In genomic region chr15:52710050-52710709, GRCh38 we compare ENCODE assay signal across 11 cellular contexts. TPM values are rescaled to one million over a fixed set of nuclear protein-coding genes. Genes with fewer than 3 reads are reported as not detected.
DNase-seq lines count a peak whose midpoint lies in the region; ATAC-seq and TF ChIP-seq lines count a peak whose summit lies in the region.
"Had no signal": no experiment of that assay in that cellular context is flagged by ENCODE, and none has a peak within 500 bp of the region (broad histone marks: within the 10 kb centered on the region; RNA-seq: fewer than 3 reads in every experiment).

No MANE protein-coding gene starts in this region.

- H3K27me3 ChIP-seq in testis (no peaks in the 10 kb centered on the region), BE2C (no peaks in the 10 kb centered on the region)
- H3K27me3 ChIP-seq: upper lobe of left lung had no signal

- ATAC-seq in GM21390 (IDR thresholded peaks at IDR 0.05; ENCODE audit: unreplicated experiment), result peak; percentile 68
- ATAC-seq in HG03175 (IDR thresholded peaks at IDR 0.05; ENCODE audit: unreplicated experiment), result peak; percentile 48
- ATAC-seq: activated CD8-positive, alpha-beta memory T cell treated with anti-CD3 and anti-CD28 coated beads, Interleukin-2, amount 10 ng/mL, durations not matched to agents 7 days and 5 days had no signal

- H3K27ac ChIP-seq in testis, result no peak overlapping the region
- H3K27ac ChIP-seq: upper lobe of left lung had no signal

- no peak for TF ChIP-seq CTCF in GM12864 (IDR thresholded peaks at IDR 0.05; ENCODE audit: low read depth, low read length, missing control alignments)
- TF ChIP-seq CTCF in epithelial cell of esophagus (IDR thresholded peaks at IDR 0.05; ENCODE audit: insufficient read depth, low read depth, low read length, missing control alignments), result no peak
- no peak for TF ChIP-seq CTCF in testis (IDR thresholded peaks at IDR 0.05)
- TF ChIP-seq CTCF in BE2C (IDR thresholded peaks at IDR 0.05; ENCODE audit: low read depth, low read length), result no peak

- intact Hi-C loops in testis (cut with DNase I; ENCODE audit: low total_unique reads), result no loop called here

- H3K9me3 ChIP-seq in testis (no peaks in the 10 kb centered on the region), BE2C (no peaks in the 10 kb centered on the region)
- H3K9me3 ChIP-seq: upper lobe of left lung had no signal

- WGBS in testis, 2 donors, result 89 to 94% methylated on average over 1 of the region's 1 CpG

- TF ChIP-seq POLR2A in testis (IDR thresholded peaks at IDR 0.05), result no peak

- H3K4me3 ChIP-seq in GM12864 (ENCODE audit: low read depth, low read length), result no peak overlapping the region
- H3K4me3 ChIP-seq in epithelial cell of esophagus (ENCODE audit: low read length), result no peak overlapping the region
- H3K4me3 ChIP-seq in testis, result no peak overlapping the region
- no peak overlapping the region for H3K4me3 ChIP-seq in BE2C (ENCODE audit: low read depth, low read length)
- H3K4me3 ChIP-seq: upper lobe of left lung had no signal

- peak; percentile 22 for DNase-seq in GM12864 (ENCODE audit: low read depth)
- DNase-seq in epithelial cell of esophagus (ENCODE audit: low read depth), result peak; percentile 68
- no peak for DNase-seq in NCI-H345 (lab: John Stamatoyannopoulos, UW)
- no peak for DNase-seq in HCEC 1CT
- no peak for DNase-seq in testis
- no peak for DNase-seq in BE2C
- DNase-seq: activated CD8-positive, alpha-beta memory T cell treated with anti-CD3 and anti-CD28 coated beads, Interleukin-2, amount 10 ng/mL, durations not matched to agents 7 days and 5 days; CD4-positive, alpha-beta T cell had no signal

- H3K36me3 ChIP-seq in testis (ENCODE audit: low read depth, missing control alignments) (no peaks in the 10 kb centered on the region), BE2C (no peaks in the 10 kb centered on the region)
- H3K36me3 ChIP-seq: upper lobe of left lung had no signal

- H3K4me1 ChIP-seq in testis (no peaks in the 10 kb centered on the region), BE2C (no peaks in the 10 kb centered on the region)
- H3K4me1 ChIP-seq: upper lobe of left lung had no signal

RNA-seq across cellular contexts. Expression of gene ATOSA, which starts 31.0 kb away (rescaled TPM):
- 100 to 1,000 TPM; 128 to 129 TPM for total RNA-seq in testis
- 37.9 TPM for polyA plus RNA-seq in testis (ENCODE audit: insufficient read depth, low read depth, low replicate concordance)
- 31.6 TPM for polyA plus RNA-seq in BE2C (2012; ENCODE audit: insufficient read depth, insufficient read length, low read depth)

Comparison
In these comparisons a context has a peak if more than half of its experiments do, and no peak if none do; other contexts are left out.
1. DNase-seq: peak in GM12864 (single experiment) and epithelial cell of esophagus (single experiment); none in NCI-H345 (single experiment), HCEC 1CT (single experiment), testis (single experiment) and BE2C (single experiment).